8 cellular contexts compared by ENCODE assay signal in genomic region chr19:44212250-44212864, GRCh38. TPM values are rescaled to one million over a fixed set of nuclear protein-coding genes. Genes with fewer than 3 reads are reported as not detected.
DNase-seq lines count a peak whose midpoint lies in the region; ATAC-seq, FAIRE-seq and TF ChIP-seq lines count a peak whose summit lies in the region.

Gene ZNF227, plus strand, starts transcription at chr19:44212532. Its CDS starts 5,261 bp downstream, at chr19:44217793.

- H3K4me1 ChIP-seq in K562 (replicated peaks in 1 of 2; ENCODE audit: control insufficient read depth in 2 of 2, insufficient read depth in 2 of 2, low read length in 2 of 2) (no peaks in the 10 kb centered on the region), aorta (ENCODE audit: control insufficient read depth in 1 of 2, insufficient read depth in 2 of 2, low read length in 2 of 2) (peaks cover 0 to 3% of the 10 kb centered on the region in 2 donors)

- H3K36me3 ChIP-seq in K562 (ENCODE audit: control insufficient read depth, insufficient read depth, low read length) (peaks cover 3% of the 10 kb centered on the region; the same call in 2 of the 3 replicates), aorta (ENCODE audit: control insufficient read depth in 1 of 2, insufficient read depth in 2 of 2, low read length in 1 of 2) (peaks cover under 1 to 2% of the 10 kb centered on the region in 2 donors)

- WGBS in K562 (ENCODE audit: insufficient coverage, low coverage, missing lambda C conversion rate): 1% methylated on average over 35 of the region's 37 CpGs
- 0% methylated on average over 37 of the region's 37 CpGs for WGBS in aorta, 2 donors

- peak within 1 kb of the TSS; percentile 98 for H2AFZ ChIP-seq in K562 (ENCODE audit: low read depth, low read length)

- no peaks in the 10 kb centered on the region for H3K9me3 ChIP-seq in K562 (replicated peaks; ENCODE audit: control insufficient read depth, insufficient read depth, low read depth, low read length)
- H3K9me3 ChIP-seq in aorta (ENCODE audit: control insufficient read depth, low read length): peaks cover 2% of the 10 kb centered on the region

- TF ChIP-seq CTCF in GM12875 (IDR thresholded peaks at IDR 0.05; ENCODE audit: borderline replicate concordance, insufficient read depth, low read depth, low read length) (no peak), K562 (IDR thresholded peaks at IDR 0.05 in 2 of 3, conservative IDR thresholded peaks at IDR 0.05 in 1 of 3; ENCODE audit: insufficient read depth in 2 of 3, low read depth in 1 of 3, low read length in 3 of 3) (no peak)

- no peaks in the 10 kb centered on the region for H3K9me1 ChIP-seq in K562 (ENCODE audit: control insufficient read depth, insufficient read depth, low read length)

- H3K9ac ChIP-seq in K562 (ENCODE audit: insufficient read depth in 1 of 2, low read depth in 2 of 2, low read length in 2 of 2): peak within 1 kb of the TSS; percentile 78 to 93

- peaks cover 5% of the 10 kb centered on the region; the same call in 2 of the 3 replicates for H3K79me2 ChIP-seq in K562 (ENCODE audit: control insufficient read depth, insufficient read depth, low read length)

- in situ Hi-C loops in K562 (cut with MboI): no loop called here

- CTCF ChIA-PET in K562 (lab: Yijun Ruan, JAX; ENCODE audit: low intra/inter-chr PET ratio): no interaction called here

- no peaks in the 10 kb centered on the region for H3K27me3 ChIP-seq in K562 (ENCODE audit: control insufficient read depth in 2 of 2, insufficient read depth in 2 of 2, low read length in 2 of 2)
- H3K27me3 ChIP-seq in aorta (ENCODE audit: control insufficient read depth in 1 of 2, insufficient read depth in 2 of 2, low read length in 1 of 2): no peaks in the 10 kb centered on the region

- no peak for TF ChIP-seq RAD21 in K562 (CRISPR knock-in tag; conservative IDR thresholded peaks at IDR 0.05 in 1 of 2, IDR thresholded peaks at IDR 0.05 in 1 of 2)

- peak within 1 kb of the TSS; percentile 86 for H3K4me2 ChIP-seq in K562 (ENCODE audit: insufficient read depth, low read length)

- FAIRE-seq in TTC549 (lab: Jason Lieb, UNC) (peak; percentile 87), K562 (lab: Jason Lieb, UNC) (peak; percentile 94)

- TF ChIP-seq POLR2A in K562 (conservative IDR thresholded peaks at IDR 0.05): peak; percentile 76

- POLR2A ChIA-PET in K562 (lab: Yijun Ruan, JAX): interaction anchor here (0.6 to 1.7 kb wide), 6 partner anchors 45 to 101 kb away, joined by 3 to 5 read pairs (median 3); partner anchors contain the start of genes ZNF226, ZNF233 and ZNF235

- peak within 1 kb of the TSS; percentile 74 for H3K27ac ChIP-seq in K562 (ENCODE audit: extremely low read depth, low read depth, low read length)
- H3K27ac ChIP-seq in aorta (ENCODE audit: low read depth in 1 of 2, low read length in 2 of 2): peak within 1 kb of the TSS in 1 of 2 donors; percentile 60

- intact Hi-C loops in K562 (cut with micrococcal nuclease): loop anchor here (10.0 kb wide), 1 partner anchor 92 kb away; the partner anchor contains the start of gene ZNF235
- intact Hi-C loops in aorta (cut with DNase I): loop anchor here (2.0 to 10.0 kb wide), 2 partner anchors 48 to 142 kb away; partner anchors contain the start of genes ZNF226 (in 2 of the 2) and ZNF112 (in 1 of the 2)

- BruUV-seq in K562 (replicated peaks; lab: Mats Ljungman, UMichigan): no TSS peak

- ATAC-seq in HG02798 (IDR thresholded peaks at IDR 0.05; ENCODE audit: poor library complexity, unreplicated experiment): peak; percentile 84
- ATAC-seq in K562: peak; percentile 99
- peak; percentile 98 for ATAC-seq in aorta (ENCODE audit: low FRiP score)

- peak within 1 kb of the TSS; percentile 92 for H3K4me3 ChIP-seq in GM12875 (ENCODE audit: low read depth, low read length)
- H3K4me3 ChIP-seq in K562: peak within 1 kb of the TSS; percentile 73
- peak within 1 kb of the TSS; percentile 64 to 92 for H3K4me3 ChIP-seq in aorta (ENCODE audit: low read length in 2 of 2)

- no peak for TF ChIP-seq EP300 in K562 (IDR thresholded peaks at IDR 0.05; ENCODE audit: low read length)

- DNase-seq in NCI-H2029 (lab: John Stamatoyannopoulos, UW) (peak; percentile 95), K562 (ENCODE audit: extremely low read depth in 1 of 4, low spot score in 3 of 4) (peak; percentile 75 to 86 (median 80)), hippocampal formation (lab: John Stamatoyannopoulos, UW) (peak; percentile 81 to 96), renal cortical epithelial cell (ENCODE audit: low read depth) (peak; percentile 95), aorta (peak; percentile 96 to 97)

- no peaks in the 10 kb centered on the region for H4K20me1 ChIP-seq in K562 (replicated peaks; ENCODE audit: control insufficient read depth, insufficient read depth, low read length)

TF ChIP-seq in K562, 482 proteins besides CTCF, POLR2A, EP300 and RAD21 (continues in another document):
- TF ChIP-seq GABPB1 (CRISPR knock-in tag; IDR thresholded peaks at IDR 0.05) (peak; percentile 87), ZNF740 (CRISPR knock-in tag; IDR thresholded peaks at IDR 0.05) (peak; percentile 96), ZNF740 (tag; IDR thresholded peaks at IDR 0.05) (peak in 1 of 2 experiments; percentile 88; a peak in 2 of 4 replicates), DPF2 (IDR thresholded peaks at IDR 0.05) (no peak), RHOXF2B (CRISPR knock-in tag; conservative IDR thresholded peaks at IDR 0.05) (no peak), ZNF586 (CRISPR knock-in tag; conservative IDR thresholded peaks at IDR 0.05) (no peak), GTF2E2 (tag; IDR thresholded peaks at IDR 0.05) (no peak), FOXA3 (CRISPR knock-in tag; conservative IDR thresholded peaks at IDR 0.05 in 1 of 2, IDR thresholded peaks at IDR 0.05 in 1 of 2) (no peak), ETS1 (conservative IDR thresholded peaks at IDR 0.05; ENCODE audit: control insufficient read depth, low read depth, low read length) (peak; percentile 80; the same call in 1 of the 2 replicates), POLR2AphosphoS5 (IDR thresholded peaks at IDR 0.05; ENCODE audit: control insufficient read depth, insufficient read depth, low read depth, low read length) (0 out of 2 replicates have a peak, but pooled peaks have one; percentile 39), NR2C1 (IDR thresholded peaks at IDR 0.05) (peak; percentile 94), NR2C1 (tag; IDR thresholded peaks at IDR 0.05) (peak; percentile 97), CREM (IDR thresholded peaks at IDR 0.05; ENCODE audit: low read depth) (0 out of 2 replicates have a peak, but pooled peaks have one; percentile 48), NFATC3 (IDR thresholded peaks at IDR 0.05) (no peak), ETV6 (IDR thresholded peaks at IDR 0.05; ENCODE audit: borderline replicate concordance in 1 of 2, low read depth in 2 of 2, low read length in 1 of 2) (0 out of 4 replicates have a peak, but pooled peaks of 1 of the 2 experiments have one; percentile 32), ETV6 (CRISPR knock-in tag; IDR thresholded peaks at IDR 0.05; ENCODE audit: borderline replicate concordance) (no peak), ELF2 (CRISPR knock-in tag; IDR thresholded peaks at IDR 0.05) (0 out of 2 replicates have a peak, but pooled peaks have one; percentile 38), CXXC5 (CRISPR knock-in tag; IDR thresholded peaks at IDR 0.05) (peak; percentile 77), KDM4B (IDR thresholded peaks at IDR 0.05; ENCODE audit: borderline replicate concordance in 2 of 2, low read depth in 1 of 2) (peak in 1 of 2 experiments; percentile 74; a peak in 1 of 4 replicates), ARNT (IDR thresholded peaks at IDR 0.05) (peak in 1 of 2 experiments; percentile 80; a peak in 1 of 4 replicates)

RNA-seq across cellular contexts. Expression of gene ZNF227, which starts in this region (rescaled TPM):
- 21.0 and 49.4 TPM in 2 replicates for total RNA-seq in K562 (2011; cell fraction: chromatin; rRNA removed; ENCODE audit: low replicate concordance)
- 17.7 and 20.9 TPM in 2 replicates for total RNA-seq in K562 (2011; cell fraction: nucleolus; rRNA removed)
- 33.3 and 35.2 TPM in 2 replicates for total RNA-seq in K562 (2011; cell fraction: nucleoplasm; rRNA removed)
- 7.1 and 10.4 TPM in 2 replicates for total RNA-seq in K562 (2014; rRNA removed)
- total RNA-seq in K562 (2014; rRNA removed; fragmentation: Illumina TruSeq; extraction: Trizol): 15.1 and 17.0 TPM in 2 replicates
- 10.3 and 10.8 TPM in 2 replicates for total RNA-seq in K562 (2015; rRNA removed; fragmentation: Illumina TruSeq; extraction: Trizol)
- total RNA-seq in K562 (2021): 8.7 and 13.6 TPM in 2 replicates
- 4.7 and 8.7 TPM in 2 replicates for polyA plus RNA-seq in K562 (2011; rRNA removed)
- 1.7 and 2.6 TPM in 2 replicates for polyA plus RNA-seq in K562 (2011; cell fraction: cytosol; rRNA removed)
- polyA plus RNA-seq in K562 (2011; cell fraction: nucleus; rRNA removed): 4.9 and 5.5 TPM in 2 replicates
- polyA plus RNA-seq in K562 (2012): 6.7 and 8.0 TPM in 2 replicates
- polyA plus RNA-seq in K562 (2014; fragmentation: Illumina TruSeq; extraction: Trizol): 10.0 and 11.2 TPM in 2 replicates
- polyA plus RNA-seq in K562 (2014; fragmentation: Nextera tagmentation; extraction: Ambion mirVana): 1 to 10 TPM; 3.0 to 6.0 TPM
- 4.8 and 7.8 TPM in 2 replicates for polyA plus RNA-seq in K562 (2014; rRNA removed)
- polyA minus RNA-seq in K562 (2011; rRNA and poly(A)+ RNA removed): 11.5 and 15.6 TPM in 2 replicates
- 2.9 and 4.6 TPM in 2 replicates for polyA minus RNA-seq in K562 (2011; cell fraction: cytosol; rRNA and poly(A)+ RNA removed)
- 12.7 and 13.5 TPM in 2 replicates for polyA minus RNA-seq in K562 (2011; cell fraction: nucleus; rRNA and poly(A)+ RNA removed)
- total RNA-seq in renal cortical epithelial cell: 17.9 and 24.7 TPM in 2 replicates
- total RNA-seq in aorta: 10 to 100 TPM; 17.9 to 27.5 TPM
- polyA plus RNA-seq in aorta: 1 to 10 TPM; 5.0 to 6.6 TPM
